In genomic region chr1:202821467-202821866, GRCh38 we compare ENCODE assay signal across 16 cellular contexts. TPM values are rescaled to one million over a fixed set of nuclear protein-coding genes. Genes with fewer than 3 reads are reported as not detected.
DNase-seq lines count a peak whose midpoint lies in the region; ATAC-seq and TF ChIP-seq lines count a peak whose summit lies in the region.
"Had no signal": no experiment of that assay in that cellular context is flagged by ENCODE, and none has a peak within 500 bp of the region (broad histone marks: within the 10 kb centered on the region; RNA-seq: fewer than 3 reads in every experiment).

No MANE protein-coding gene starts in this region.

- peak overlapping the region; percentile 88 for H2AFZ ChIP-seq in SK-N-SH (ENCODE audit: low read depth)
- H2AFZ ChIP-seq in osteoblast (ENCODE audit: low read length), result peak overlapping the region; percentile 81
- no peak overlapping the region for H2AFZ ChIP-seq in MM.1S (ENCODE audit: low read length)

- H3K36me3 Mint-ChIP-seq in activated naive CD4-positive, alpha-beta T cell treated with anti-CD3 and anti-CD28 coated beads, Interleukin-2, amount 50 U/mL, for 72 hours, result no peaks in the 10 kb centered on the region

- no peak for TF ChIP-seq EP300 in SK-N-SH (IDR thresholded peaks at IDR 0.05; ENCODE audit: borderline replicate concordance in 1 of 2, low read depth in 1 of 2, low read length in 1 of 2)

- H3K4me1 ChIP-seq in SK-N-SH (ENCODE audit: control insufficient read depth in 1 of 2, insufficient read depth in 2 of 2, low read depth in 1 of 2, low read length in 1 of 2) (peaks cover 0 to 6% of the 10 kb centered on the region in 2 experiments; a peak in 1 of 4 replicates), osteoblast (ENCODE audit: insufficient read depth, low read length) (peaks cover 5% of the 10 kb centered on the region), MM.1S (ENCODE audit: low read length) (no peaks in the 10 kb centered on the region)
- H3K4me1 ChIP-seq: adrenal gland, gastrocnemius medialis had no signal

- H3K27me3 ChIP-seq in SK-N-SH (ENCODE audit: insufficient read depth) (no peaks in the 10 kb centered on the region), osteoblast (ENCODE audit: insufficient read depth, low read length) (peaks cover 18% of the 10 kb centered on the region), MM.1S (replicated peaks; ENCODE audit: insufficient read depth, low read length) (peaks cover 14% of the 10 kb centered on the region)
- H3K27me3 ChIP-seq: adrenal gland; BLaER1 treated with 17β-estradiol and CSF1 and Interleukin-3, amounts not matched to agents 10 nM and 100 nM; gastrocnemius medialis had no signal

- no peaks in the 10 kb centered on the region for H3K9me2 ChIP-seq in SK-N-SH
- no peaks in the 10 kb centered on the region for H3K9me2 ChIP-seq in MM.1S (replicated peaks; ENCODE audit: insufficient read depth, low read length)

- H3K9ac ChIP-seq in SK-N-SH (0 out of 2 replicates have a peak overlapping the region, but pooled peaks have one; percentile 34), MM.1S (ENCODE audit: low read length) (no peak overlapping the region)
- H3K9ac ChIP-seq: BLaER1 treated with 17β-estradiol and CSF1 and Interleukin-3, amounts not matched to agents 10 nM and 100 nM had no signal

- ATAC-seq in activated naive CD4-positive, alpha-beta T cell treated with anti-CD3 and anti-CD28 coated beads, Interleukin-2, amount 50 U/mL, for 72 hours, result no peak
- ATAC-seq: gastrocnemius medialis had no signal

- CTCF ChIA-PET in SK-N-SH (lab: Yijun Ruan, JAX), result no interaction called here

- H3K27ac ChIP-seq in SK-N-SH (ENCODE audit: low read depth in 2 of 2, low read length in 1 of 2) (peak overlapping the region; percentile 3 to 55; a peak in 3 of 4 replicates), osteoblast (ENCODE audit: low read depth, low read length) (peak overlapping the region; percentile 5), MM.1S (ENCODE audit: low read length) (no peak overlapping the region)
- H3K27ac ChIP-seq: adrenal gland; BLaER1 treated with 17β-estradiol and CSF1 and Interleukin-3, amounts not matched to agents 10 nM and 100 nM; gastrocnemius medialis; thoracic aorta had no signal

- H3K36me3 ChIP-seq in SK-N-SH (replicated peaks in 1 of 2; ENCODE audit: control insufficient read depth in 1 of 2, insufficient read depth in 2 of 2, low read length in 1 of 2), result no peaks in the 10 kb centered on the region
- H3K36me3 ChIP-seq in osteoblast (ENCODE audit: insufficient read depth, low read length), result no peaks in the 10 kb centered on the region
- no peaks in the 10 kb centered on the region for H3K36me3 ChIP-seq in MM.1S (replicated peaks; ENCODE audit: insufficient read depth, low read length)
- H3K36me3 ChIP-seq: adrenal gland; BLaER1 treated with 17β-estradiol and CSF1 and Interleukin-3, amounts not matched to agents 10 nM and 100 nM; gastrocnemius medialis; thoracic aorta had no signal

- TF ChIP-seq CTCF in SK-N-SH (IDR thresholded peaks at IDR 0.05), result no peak
- no peak for TF ChIP-seq CTCF in fibroblast of villous mesenchyme (IDR thresholded peaks at IDR 0.05; ENCODE audit: insufficient read depth, low read depth, low read length)
- no peak for TF ChIP-seq CTCF in osteoblast (IDR thresholded peaks at IDR 0.05; ENCODE audit: extremely low read depth, low read depth, low read length)
- no peak for TF ChIP-seq CTCF in MM.1S (IDR thresholded peaks at IDR 0.05; ENCODE audit: low read length)

- DNase-seq in EH (ENCODE audit: low read depth) (peak; percentile 81), SK-N-SH (no peak), fibroblast of villous mesenchyme (ENCODE audit: low read depth) (peak; percentile 27), osteoblast (ENCODE audit: insufficient read length, low spot score, missing footprints) (peak; percentile 85), MM.1S (no peak), hippocampal formation (lab: John Stamatoyannopoulos, UW) (no peak)
- DNase-seq in activated naive CD4-positive, alpha-beta T cell treated with anti-CD3 and anti-CD28 coated beads, Interleukin-2, amount 50 U/mL, for 72 hours (ENCODE audit: low spot score in 2 of 2), result no peak
- no peak for DNase-seq in stimulated activated naive CD4-positive, alpha-beta T cell (lab: John Stamatoyannopoulos, UW)
- DNase-seq: activated CD4-positive, alpha-beta T cell treated with anti-CD3 and anti-CD28 coated beads for 1 hour; DMS53; gastrocnemius medialis; NCI-H446 treated with DMSO at 0.1 percent for 48 hours had no signal

- no peaks in the 10 kb centered on the region for H3K9me3 Mint-ChIP-seq in activated naive CD4-positive, alpha-beta T cell treated with anti-CD3 and anti-CD28 coated beads, Interleukin-2, amount 50 U/mL, for 72 hours

- H3K4me3 ChIP-seq in SK-N-SH (ENCODE audit: low read depth in 2 of 2, low read length in 1 of 2), result no peak overlapping the region
- no peak overlapping the region for H3K4me3 ChIP-seq in fibroblast of villous mesenchyme (ENCODE audit: low read depth, low read length)
- H3K4me3 ChIP-seq in osteoblast (ENCODE audit: insufficient read depth, low read length), result no peak overlapping the region
- H3K4me3 ChIP-seq in MM.1S (ENCODE audit: low read length), result no peak overlapping the region
- H3K4me3 ChIP-seq: adrenal gland; BLaER1 treated with 17β-estradiol and CSF1 and Interleukin-3, amounts not matched to agents 10 nM and 100 nM; gastrocnemius medialis; thoracic aorta had no signal

- H4K20me1 ChIP-seq in SK-N-SH (ENCODE audit: insufficient read depth), result no peaks in the 10 kb centered on the region
- no peaks in the 10 kb centered on the region for H4K20me1 ChIP-seq in osteoblast (ENCODE audit: insufficient read depth, low read length)
- no peaks in the 10 kb centered on the region for H4K20me1 ChIP-seq in MM.1S (ENCODE audit: insufficient read depth, low read length)
- H4K20me1 ChIP-seq: BLaER1 treated with 17β-estradiol and CSF1 and Interleukin-3, amounts not matched to agents 10 nM and 100 nM had no signal

- POLR2A ChIA-PET in SK-N-SH (lab: Yijun Ruan, JAX), result interaction anchor here (1.0 kb wide), 1 partner anchor 13 kb away, joined by 3 read pairs; the partner anchor contains the start of gene KDM5B

- peak overlapping the region; percentile 17; the same call in 1 of the 2 replicates for H3K4me2 ChIP-seq in SK-N-SH
- H3K4me2 ChIP-seq in osteoblast (ENCODE audit: insufficient read depth, low read length), result no peak overlapping the region
- H3K4me2 ChIP-seq in MM.1S (ENCODE audit: low read depth, low read length), result no peak overlapping the region
- H3K4me2 ChIP-seq: BLaER1 treated with 17β-estradiol and CSF1 and Interleukin-3, amounts not matched to agents 10 nM and 100 nM had no signal

- no peak overlapping the region for H3K27ac Mint-ChIP-seq in activated naive CD4-positive, alpha-beta T cell treated with anti-CD3 and anti-CD28 coated beads, Interleukin-2, amount 50 U/mL, for 72 hours

- H3F3A ChIP-seq in SK-N-SH (replicated peaks; ENCODE audit: insufficient read depth) (peaks cover 12% of the 10 kb centered on the region), MM.1S (ENCODE audit: insufficient read depth, low read length) (no peaks in the 10 kb centered on the region)

- 43% methylated on average over 2 of the region's 2 CpGs for WGBS in SK-N-SH (ENCODE audit: low lambda C conversion rate)

- TF ChIP-seq RAD21 in SK-N-SH (IDR thresholded peaks at IDR 0.05; ENCODE audit: low read length), result no peak

- H3K9me3 ChIP-seq in SK-N-SH (no peaks in the 10 kb centered on the region), osteoblast (ENCODE audit: low read depth, low read length) (no peaks in the 10 kb centered on the region), MM.1S (replicated peaks; ENCODE audit: insufficient read depth, low read length) (no peaks in the 10 kb centered on the region)
- H3K9me3 ChIP-seq: adrenal gland; BLaER1 treated with 17β-estradiol and CSF1 and Interleukin-3, amounts not matched to agents 10 nM and 100 nM; gastrocnemius medialis; thoracic aorta had no signal

- H3K79me2 ChIP-seq in SK-N-SH (ENCODE audit: insufficient read depth) (no peaks in the 10 kb centered on the region), osteoblast (ENCODE audit: insufficient read depth, low read length) (no peaks in the 10 kb centered on the region), MM.1S (ENCODE audit: low read length) (no peaks in the 10 kb centered on the region)

TF ChIP-seq in SK-N-SH, 30 proteins besides CTCF, POLR2A, EP300 and RAD21 (continues in another document):
- TF ChIP-seq POLR2AphosphoS5 (IDR thresholded peaks at IDR 0.05; ENCODE audit: low read depth, low read length) (no peak), TCF12 (IDR thresholded peaks at IDR 0.05) (no peak), RXRA (IDR thresholded peaks at IDR 0.05; ENCODE audit: borderline replicate concordance, low read depth) (no peak), TAF1 (IDR thresholded peaks at IDR 0.05; ENCODE audit: borderline replicate concordance, low read depth, low read length) (no peak), NFIC (IDR thresholded peaks at IDR 0.05; ENCODE audit: borderline replicate concordance) (no peak), ELF1 (IDR thresholded peaks at IDR 0.05) (no peak), CHD2 (IDR thresholded peaks at IDR 0.05; ENCODE audit: low read length, partially characterized antibody) (no peak), RFX5 (IDR thresholded peaks at IDR 0.05; ENCODE audit: low read length) (no peak), SMC3 (IDR thresholded peaks at IDR 0.05; ENCODE audit: low read depth, low read length) (no peak), SIN3A (IDR thresholded peaks at IDR 0.05; ENCODE audit: borderline replicate concordance, low read depth, low read length) (no peak), NRF1 (IDR thresholded peaks at IDR 0.05; ENCODE audit: low read depth, low read length) (no peak), FOXM1 (IDR thresholded peaks at IDR 0.05; ENCODE audit: low read depth) (no peak)

RNA-seq across cellular contexts. Expression of gene PCAT6, which starts 10.7 kb away (rescaled TPM):
- 5.1 and 6.9 TPM in 2 replicates for polyA plus RNA-seq in SK-N-SH (2012; rRNA removed)
- polyA plus RNA-seq in SK-N-SH (2012; cell fraction: cytosol; rRNA removed), result 4.0 and 4.9 TPM in 2 replicates
- polyA plus RNA-seq in SK-N-SH (2012; cell fraction: nucleus; rRNA removed), result 6.8 and 8.3 TPM in 2 replicates
- total RNA-seq in fibroblast of villous mesenchyme, result 0.64 TPM in 1 of 2 replicates, not detected in the other
- total RNA-seq in osteoblast, result 0.29 and 0.72 TPM in 2 replicates
- total RNA-seq in activated naive CD4-positive, alpha-beta T cell treated with anti-CD3 and anti-CD28 coated beads, Interleukin-2, amount 50 U/mL, for 72 hours, result 1 to 10 TPM in 1 of 2 donors, not detected in 1; 3.9 TPM
- total RNA-seq: kidney epithelial cell, thoracic aorta had no signal

RNA-seq across cellular contexts. Expression of gene KDM5B, which starts 13.2 kb away (rescaled TPM):
- 21.7 and 25.1 TPM in 2 replicates for polyA plus RNA-seq in SK-N-SH (2012; rRNA removed)
- polyA plus RNA-seq in SK-N-SH (2012; cell fraction: cytosol; rRNA removed), result 19.4 and 20.2 TPM in 2 replicates
- polyA plus RNA-seq in SK-N-SH (2012; cell fraction: nucleus; rRNA removed), result 44.3 and 67.7 TPM in 2 replicates
- total RNA-seq in fibroblast of villous mesenchyme (112 and 138 TPM in 2 replicates), osteoblast (113 and 124 TPM in 2 replicates)
- 10 to 100 TPM; 47.8 to 82.2 TPM for total RNA-seq in activated naive CD4-positive, alpha-beta T cell treated with anti-CD3 and anti-CD28 coated beads, Interleukin-2, amount 50 U/mL, for 72 hours

Comparison
In these comparisons a context has a peak if more than half of its experiments do, and no peak if none do; other contexts are left out.
1. DNase-seq: peak in EH (single experiment), fibroblast of villous mesenchyme (single experiment) and osteoblast (single experiment); none in SK-N-SH (single experiment), MM.1S (single experiment), activated naive CD4-positive, alpha-beta T cell treated with anti-CD3 and anti-CD28 coated beads, Interleukin-2, amount 50 U/mL, for 72 hours (0 of 2), hippocampal formation (0 of 2) and stimulated activated naive CD4-positive, alpha-beta T cell (0 of 6).